ENCODE assay signal across 10 cellular contexts in the genomic region with DNA sequence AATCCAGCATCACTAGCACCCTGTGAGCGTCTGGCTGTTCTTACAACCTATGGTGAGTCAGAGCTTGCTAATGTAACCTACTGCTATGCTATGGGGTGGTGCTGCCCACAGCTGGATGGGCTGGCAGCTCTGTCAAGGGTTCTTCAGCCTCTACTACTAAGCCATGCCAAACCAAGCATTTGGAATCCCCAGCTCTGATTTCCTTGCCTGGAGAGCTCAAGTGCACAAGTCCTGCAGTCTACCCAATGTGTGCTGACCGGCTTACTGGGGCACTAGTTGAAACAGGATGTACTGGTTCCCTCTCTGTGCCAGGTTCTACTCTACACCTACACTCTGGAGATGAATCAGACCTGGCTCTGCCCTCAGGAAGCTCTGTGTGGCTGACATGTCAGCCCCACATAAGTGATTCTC. TPM values are rescaled to one million over a fixed set of nuclear protein-coding genes. Genes with fewer than 3 reads are reported as not detected.
DNase-seq lines count a peak whose midpoint lies in the region; ATAC-seq and TF ChIP-seq lines count a peak whose summit lies in the region.
"Had no signal": no experiment of that assay in that cellular context is flagged by ENCODE, and none has a peak within 500 bp of the region (broad histone marks: within the 10 kb centered on the region; RNA-seq: fewer than 3 reads in every experiment).

No MANE protein-coding gene starts in this region.

- peaks cover 14 to 41% (median 38%) of the 10 kb centered on the region in 3 donors for H3K36me3 ChIP-seq in skeletal muscle tissue (ENCODE audit: control insufficient read depth in 3 of 3, insufficient read depth in 3 of 3, low read length in 3 of 3)

- H3K9ac ChIP-seq in skeletal muscle tissue (ENCODE audit: low read depth in 1 of 3, low read length in 3 of 3), result peak overlapping the region in 2 of 3 donors; percentile 33 to 61

- no peak overlapping the region for H3K27ac ChIP-seq in skeletal muscle tissue (ENCODE audit: low read depth, low read length)

- peaks cover 26 to 64% (median 40%) of the 10 kb centered on the region in 3 donors for H3K4me1 ChIP-seq in skeletal muscle tissue (ENCODE audit: control insufficient read depth in 3 of 3, insufficient read depth in 3 of 3, low read length in 3 of 3)

- H3K4me3 ChIP-seq in epithelial cell of proximal tubule (ENCODE audit: low read depth, low read length), result no peak overlapping the region
- no peak overlapping the region for H3K4me3 ChIP-seq in skeletal muscle tissue (ENCODE audit: low read length in 3 of 3)

- no peaks in the 10 kb centered on the region for H3K9me3 ChIP-seq in skeletal muscle tissue (ENCODE audit: control insufficient read depth in 3 of 3, low read length in 3 of 3)

- POLR2A ChIA-PET in activated CD4-positive, alpha-beta T cell treated with anti-CD3 and anti-CD28 coated beads, Interleukin-2, amount 10 ng/mL, durations not matched to agents 7 days and 5 days (lab: Charles Lee), result interaction anchor here (1.2 kb wide), 1 partner anchor 11 kb away, joined by 3 read pairs; no protein-coding TSS in a partner anchor

- H3K27me3 Mint-ChIP-seq in activated CD4-positive, alpha-beta T cell treated with anti-CD3 and anti-CD28 coated beads, Interleukin-2, amount 10 ng/mL, durations not matched to agents 7 days and 5 days, result no peaks in the 10 kb centered on the region

- CTCF ChIA-PET in activated CD4-positive, alpha-beta T cell treated with anti-CD3 and anti-CD28 coated beads, Interleukin-2, amount 10 ng/mL, durations not matched to agents 7 days and 5 days (lab: Charles Lee), result interaction anchor here (0.9 to 7.8 kb wide), 8 partner anchors 7 to 1059 kb away, joined by 3 to 144 read pairs (median 3); a partner anchor contains a TSS

- DNase-seq in HCEC 1CT, result peak; percentile 53
- DNase-seq in activated CD4-positive, alpha-beta T cell treated with anti-CD3 and anti-CD28 coated beads, Interleukin-2, amount 10 ng/mL, durations not matched to agents 7 days and 5 days, result no peak
- peak; percentile 23 for DNase-seq in epithelial cell of proximal tubule (ENCODE audit: low read depth)
- no peak for DNase-seq in activated gamma-delta T cell (lab: John Stamatoyannopoulos, UW)
- DNase-seq in NCI-H128 (lab: John Stamatoyannopoulos, UW; ENCODE audit: unreplicated experiment), result no peak
- DNase-seq: effector CD4-positive, alpha-beta T cell; H7; mesendoderm had no signal

- H3K4me3 Mint-ChIP-seq in activated CD4-positive, alpha-beta T cell treated with anti-CD3 and anti-CD28 coated beads, Interleukin-2, amount 10 ng/mL, durations not matched to agents 7 days and 5 days, result no peak overlapping the region

- H3K27me3 ChIP-seq in skeletal muscle tissue (ENCODE audit: control insufficient read depth in 3 of 3, insufficient read depth in 3 of 3, low read length in 3 of 3), result no peaks in the 10 kb centered on the region

- H3K27ac Mint-ChIP-seq in activated CD4-positive, alpha-beta T cell treated with anti-CD3 and anti-CD28 coated beads, Interleukin-2, amount 10 ng/mL, durations not matched to agents 7 days and 5 days, result peak overlapping the region; percentile 84

- H3K36me3 Mint-ChIP-seq in activated CD4-positive, alpha-beta T cell treated with anti-CD3 and anti-CD28 coated beads, Interleukin-2, amount 10 ng/mL, durations not matched to agents 7 days and 5 days (ENCODE audit: low read depth), result peaks cover 37% of the 10 kb centered on the region

- no peak for TF ChIP-seq CTCF in epithelial cell of proximal tubule (conservative IDR thresholded peaks at IDR 0.05; ENCODE audit: low read depth, low read length)

- H3K4me1 Mint-ChIP-seq in activated CD4-positive, alpha-beta T cell treated with anti-CD3 and anti-CD28 coated beads, Interleukin-2, amount 10 ng/mL, durations not matched to agents 7 days and 5 days, result peaks cover 79% of the 10 kb centered on the region

- ATAC-seq in GM18861 (IDR thresholded peaks at IDR 0.05; ENCODE audit: unreplicated experiment), result no peak

- H3K9me3 Mint-ChIP-seq in activated CD4-positive, alpha-beta T cell treated with anti-CD3 and anti-CD28 coated beads, Interleukin-2, amount 10 ng/mL, durations not matched to agents 7 days and 5 days, result no peaks in the 10 kb centered on the region

RNA-seq across cellular contexts. Expression of a gene that starts 4.2 kb away (rescaled TPM):
- 10 to 100 TPM; 75.2 to 81.4 TPM for total RNA-seq in activated CD4-positive, alpha-beta T cell treated with anti-CD3 and anti-CD28 coated beads, Interleukin-2, amount 10 ng/mL, durations not matched to agents 7 days and 5 days
- total RNA-seq in epithelial cell of proximal tubule (54.5 and 55.3 TPM in 2 replicates), skeletal muscle tissue (22.4 TPM)

RNA-seq across cellular contexts. Expression of a gene that starts 31.7 kb away (rescaled TPM):
- 1 to 10 TPM; 2.4 to 3.0 TPM for total RNA-seq in activated CD4-positive, alpha-beta T cell treated with anti-CD3 and anti-CD28 coated beads, Interleukin-2, amount 10 ng/mL, durations not matched to agents 7 days and 5 days
- total RNA-seq in epithelial cell of proximal tubule, result not detected in 2 replicates
- total RNA-seq in skeletal muscle tissue, result not detected

Comparison
In these comparisons a context has a peak if more than half of its experiments do, and no peak if none do; other contexts are left out.
1. DNase-seq: peak in HCEC 1CT (single experiment) and epithelial cell of proximal tubule (single experiment); none in activated CD4-positive, alpha-beta T cell treated with anti-CD3 and anti-CD28 coated beads, Interleukin-2, amount 10 ng/mL, durations not matched to agents 7 days and 5 days (single experiment), activated gamma-delta T cell (single experiment) and NCI-H128 (single experiment).